In genomic region chr9:89278997-89279739, GRCh38 we compare ENCODE assay signal across 1 cellular context.
TF ChIP-seq lines count a peak whose summit lies in the region.

No MANE protein-coding gene starts in this region.

TF ChIP-seq in HepG2, 621 proteins besides CTCF, POLR2A, EP300 and RAD21 (continued from another document):
- TF ChIP-seq ZBTB34 (CRISPR knock-in tag; IDR thresholded peaks at IDR 0.05), result no peak
- TF ChIP-seq ARID3A (IDR thresholded peaks at IDR 0.05; ENCODE audit: low read depth, low read length), result 0 out of 2 replicates have a peak, but pooled peaks have one; percentile 38
- TF ChIP-seq SOX6 (IDR thresholded peaks at IDR 0.05), result no peak
- TF ChIP-seq SOX6 (CRISPR knock-in tag; IDR thresholded peaks at IDR 0.05), result no peak
- peak; percentile 41; the same call in 1 of the 2 replicates for TF ChIP-seq HNF4A (CRISPR knock-in tag; IDR thresholded peaks at IDR 0.05)
TF ChIP-seq in HepG2: peak in this region for 5.
